In the genomic region with DNA sequence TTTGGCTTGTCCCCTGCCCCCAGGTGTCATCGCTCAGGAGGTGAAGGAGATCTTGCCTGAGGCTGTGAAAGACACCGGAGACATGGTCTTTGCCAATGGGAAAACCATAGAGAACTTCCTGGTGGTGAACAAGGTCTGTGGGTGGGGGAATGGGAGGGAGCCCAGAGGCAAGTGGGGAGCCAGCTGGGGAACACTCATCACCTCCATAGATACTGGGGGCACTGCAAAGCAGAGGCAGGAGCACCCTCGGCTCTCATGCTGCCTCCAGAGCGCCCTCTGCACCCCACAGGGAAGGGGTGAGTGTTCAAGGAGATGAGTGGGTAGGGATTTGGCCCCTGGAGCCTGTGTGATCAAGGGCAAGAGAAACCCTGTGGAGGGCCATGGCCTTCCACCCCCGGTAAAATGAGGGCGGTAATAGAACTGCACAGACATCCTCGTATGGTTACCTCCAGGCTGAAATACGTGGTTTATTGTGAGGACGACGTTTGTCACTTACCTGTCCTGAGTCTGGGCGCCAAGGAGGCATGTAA, we compare ENCODE assay signal across 25 cellular contexts. TPM values are rescaled to one million over a fixed set of nuclear protein-coding genes. Genes with fewer than 3 reads are reported as not detected.
A peak's percentile ranks its signal among the peaks of the same experiment; 100 is the strongest.
DNase-seq lines count a peak whose midpoint lies in the region; ATAC-seq and TF ChIP-seq lines count a peak whose summit lies in the region.
"Had no signal": no experiment of that assay in that cellular context is flagged by ENCODE, and none has a peak within 500 bp of the region (broad histone marks: within the 10 kb centered on the region; RNA-seq: fewer than 3 reads in every experiment).

No MANE protein-coding gene starts in this region.

- H3K27ac Mint-ChIP-seq in activated naive CD8-positive, alpha-beta T cell, result no peak overlapping the region
- no peak overlapping the region for H3K27ac Mint-ChIP-seq in activated naive CD8-positive, alpha-beta T cell treated with anti-CD3 and anti-CD28 coated beads, Interleukin-2, amount 50 U/mL, for 24 hours
- no peak overlapping the region for H3K27ac Mint-ChIP-seq in chondrocyte (ENCODE audit: unreplicated experiment)
- peak overlapping the region; percentile 78 for H3K27ac Mint-ChIP-seq in stimulated activated effector memory CD8-positive, alpha-beta T cell treated with anti-CD3 and anti-CD28 coated beads, Interleukin-12 subunit alpha, Interleukin-12 subunit beta, amount 100 ng/mL, for 72 hours

- H3K4me1 Mint-ChIP-seq in activated naive CD8-positive, alpha-beta T cell (ENCODE audit: low read depth), result peaks cover 12% of the 10 kb centered on the region
- H3K4me1 Mint-ChIP-seq in activated naive CD8-positive, alpha-beta T cell treated with anti-CD3 and anti-CD28 coated beads, Interleukin-2, amount 50 U/mL, for 24 hours, result peaks cover 18% of the 10 kb centered on the region
- peaks cover 3% of the 10 kb centered on the region for H3K4me1 Mint-ChIP-seq in chondrocyte (ENCODE audit: low read depth)
- H3K4me1 Mint-ChIP-seq in stimulated activated effector memory CD8-positive, alpha-beta T cell treated with anti-CD3 and anti-CD28 coated beads, Interleukin-12 subunit alpha, Interleukin-12 subunit beta, amount 100 ng/mL, for 72 hours, result peaks cover 30% of the 10 kb centered on the region
- H3K4me1 Mint-ChIP-seq: neural crest cell had no signal

- H3K9me3 Mint-ChIP-seq in activated naive CD8-positive, alpha-beta T cell (ENCODE audit: low read depth), result no peaks in the 10 kb centered on the region
- H3K9me3 Mint-ChIP-seq in activated naive CD8-positive, alpha-beta T cell treated with anti-CD3 and anti-CD28 coated beads, Interleukin-2, amount 50 U/mL, for 24 hours, result no peaks in the 10 kb centered on the region
- H3K9me3 Mint-ChIP-seq in chondrocyte (ENCODE audit: low read depth), result no peaks in the 10 kb centered on the region
- no peaks in the 10 kb centered on the region for H3K9me3 Mint-ChIP-seq in stimulated activated effector memory CD8-positive, alpha-beta T cell treated with anti-CD3 and anti-CD28 coated beads, Interleukin-12 subunit alpha, Interleukin-12 subunit beta, amount 100 ng/mL, for 72 hours
- H3K9me3 Mint-ChIP-seq: neural crest cell had no signal

- H3K4me3 ChIP-seq in GM12864 (ENCODE audit: low read depth, low read length), result no peak overlapping the region

- H3K4me3 Mint-ChIP-seq in activated naive CD8-positive, alpha-beta T cell, result peak overlapping the region; percentile 27
- H3K4me3 Mint-ChIP-seq in activated naive CD8-positive, alpha-beta T cell treated with anti-CD3 and anti-CD28 coated beads, Interleukin-2, amount 50 U/mL, for 24 hours, result no peak overlapping the region
- H3K4me3 Mint-ChIP-seq in chondrocyte (ENCODE audit: unreplicated experiment), result no peak overlapping the region
- peak overlapping the region; percentile 47 for H3K4me3 Mint-ChIP-seq in stimulated activated effector memory CD8-positive, alpha-beta T cell treated with anti-CD3 and anti-CD28 coated beads, Interleukin-12 subunit alpha, Interleukin-12 subunit beta, amount 100 ng/mL, for 72 hours
- H3K4me3 Mint-ChIP-seq: neural crest cell had no signal

- DNase-seq in activated naive CD8-positive, alpha-beta T cell treated with anti-CD3 and anti-CD28 coated beads, Interleukin-2, amount 50 U/mL, for 24 hours, result no peak
- DNase-seq in GM12864 (ENCODE audit: low read depth) (no peak), chondrocyte (ENCODE audit: low spot score) (peak; percentile 59), OCI-M1 (lab: John Stamatoyannopoulos, UW) (no peak), KBM-7 (no peak)
- no peak for DNase-seq in stimulated activated effector memory CD8-positive, alpha-beta T cell treated with anti-CD3 and anti-CD28 coated beads, Interleukin-12 subunit alpha, Interleukin-12 subunit beta, amount 100 ng/mL, for 72 hours (ENCODE audit: low spot score in 2 of 2)
- DNase-seq: ACHN; activated CD4-positive, alpha-beta T cell treated with anti-CD3 and anti-CD28 coated beads, Interleukin-2, amount 50 U/mL, for 4 hours; activated effector memory CD4-positive, alpha-beta T cell treated with anti-CD3 and anti-CD28 coated beads, Interleukin-2, amount 50 U/mL, for 16 hours; brain microvascular endothelial cell; DND-41; effector CD4-positive, alpha-beta T cell; glutamatergic neuron; islet precursor cell; Karpas-422; NCI-H1436; NCI-H446; NCI-H774; stimulated activated CD4-positive, alpha-beta T cell treated with anti-CD3 and anti-CD28 coated beads, Interleukin-2, amount 100 ng/mL, for 24 hours; T1000; upper lobe of left lung; WERI-Rb-1 had no signal

- in situ Hi-C loops in KBM-7 (cut with MboI; ENCODE audit: low pct_unique_long_range_greater_than_20kb, low sequenced_read_pairs), result no loop called here

- peak; percentile 3 for TF ChIP-seq CTCF in GM12864 (IDR thresholded peaks at IDR 0.05; ENCODE audit: low read depth, low read length, missing control alignments)
- no peak for TF ChIP-seq CTCF in chondrocyte (IDR thresholded peaks at IDR 0.05)

- H3K27me3 Mint-ChIP-seq in activated naive CD8-positive, alpha-beta T cell, result no peaks in the 10 kb centered on the region
- peaks cover 1% of the 10 kb centered on the region for H3K27me3 Mint-ChIP-seq in activated naive CD8-positive, alpha-beta T cell treated with anti-CD3 and anti-CD28 coated beads, Interleukin-2, amount 50 U/mL, for 24 hours
- H3K27me3 Mint-ChIP-seq in chondrocyte (ENCODE audit: low read depth), result no peaks in the 10 kb centered on the region

- ATAC-seq in activated naive CD8-positive, alpha-beta T cell treated with anti-CD3 and anti-CD28 coated beads, Interleukin-2, amount 50 U/mL, for 24 hours, result no peak
- ATAC-seq in stimulated activated effector memory CD8-positive, alpha-beta T cell treated with anti-CD3 and anti-CD28 coated beads, Interleukin-12 subunit alpha, Interleukin-12 subunit beta, amount 100 ng/mL, for 72 hours, result no peak
- ATAC-seq in GM19397 (IDR thresholded peaks at IDR 0.05; ENCODE audit: unreplicated experiment), result no peak

- H3K36me3 Mint-ChIP-seq in activated naive CD8-positive, alpha-beta T cell, result no peaks in the 10 kb centered on the region
- no peaks in the 10 kb centered on the region for H3K36me3 Mint-ChIP-seq in activated naive CD8-positive, alpha-beta T cell treated with anti-CD3 and anti-CD28 coated beads, Interleukin-2, amount 50 U/mL, for 24 hours (ENCODE audit: low read depth)
- H3K36me3 Mint-ChIP-seq in chondrocyte (ENCODE audit: low read depth), result no peaks in the 10 kb centered on the region
- H3K36me3 Mint-ChIP-seq in stimulated activated effector memory CD8-positive, alpha-beta T cell treated with anti-CD3 and anti-CD28 coated beads, Interleukin-12 subunit alpha, Interleukin-12 subunit beta, amount 100 ng/mL, for 72 hours, result peaks cover 16% of the 10 kb centered on the region

RNA-seq across cellular contexts. Expression of gene TMEM258, which starts 14.0 kb away (rescaled TPM):
- 103 to 133 TPM (median 106 TPM) in 3 replicates for total RNA-seq in chondrocyte

RNA-seq across cellular contexts. Expression of gene FEN1, which starts 14.3 kb away (rescaled TPM):
- 12.6 to 27.1 TPM (median 13.2 TPM) in 3 replicates for total RNA-seq in chondrocyte

RNA-seq across cellular contexts. Expression of gene MYRF, which starts 26.0 kb away (rescaled TPM):
- total RNA-seq in chondrocyte, result 1.6 to 1.7 TPM in 2 of 3 replicates, not detected in the other

RNA-seq across cellular contexts. Expression of gene FADS1, which starts 38.4 kb away (rescaled TPM):
- 72.6 to 95.5 TPM (median 74.6 TPM) in 3 replicates for total RNA-seq in chondrocyte

RNA-seq across cellular contexts. Expression of gene FADS2, which starts 49.7 kb away (rescaled TPM):
- 202 to 315 TPM (median 297 TPM) in 3 replicates for total RNA-seq in chondrocyte

Comparison
In these comparisons a context has a peak if more than half of its experiments do, and no peak if none do; other contexts are left out.
1. H3K4me3 Mint-ChIP-seq: peak in activated naive CD8-positive, alpha-beta T cell (single experiment) and stimulated activated effector memory CD8-positive, alpha-beta T cell treated with anti-CD3 and anti-CD28 coated beads, Interleukin-12 subunit alpha, Interleukin-12 subunit beta, amount 100 ng/mL, for 72 hours (single experiment); none in activated naive CD8-positive, alpha-beta T cell treated with anti-CD3 and anti-CD28 coated beads, Interleukin-2, amount 50 U/mL, for 24 hours (single experiment) and chondrocyte (single experiment).